In genomic region chr15:44186724-44187123, GRCh38 we compare ENCODE assay signal across 24 cellular contexts. TPM values are rescaled to one million over a fixed set of nuclear protein-coding genes. Genes with fewer than 3 reads are reported as not detected.
DNase-seq lines count a peak whose midpoint lies in the region; TF ChIP-seq lines count a peak whose summit lies in the region.
"Had no signal": no experiment of that assay in that cellular context is flagged by ENCODE, and none has a peak within 500 bp of the region (broad histone marks: within the 10 kb centered on the region; RNA-seq: fewer than 3 reads in every experiment).

No MANE protein-coding gene starts in this region.

- H4K20me1 ChIP-seq in PC-9 (ENCODE audit: insufficient read depth), result no peaks in the 10 kb centered on the region

- H3K27me3 ChIP-seq in dorsolateral prefrontal cortex, result no peaks in the 10 kb centered on the region
- H3K27me3 ChIP-seq in right atrium auricular region, result no peaks in the 10 kb centered on the region
- H3K27me3 ChIP-seq in PC-9 (ENCODE audit: insufficient read depth, low read depth), result no peaks in the 10 kb centered on the region
- H3K27me3 ChIP-seq: SJCRH30 had no signal

- H3K9me3 ChIP-seq in right atrium auricular region, result no peaks in the 10 kb centered on the region
- H3K9me3 ChIP-seq in PC-9 (ENCODE audit: insufficient read depth, low read depth), result no peaks in the 10 kb centered on the region
- H3K9me3 ChIP-seq: SJCRH30 had no signal

- TF ChIP-seq CTCF in dorsolateral prefrontal cortex (IDR thresholded peaks at IDR 0.05 in 54 of 56, conservative IDR thresholded peaks at IDR 0.05 in 2 of 56; ENCODE audit: low read depth in 1 of 56, partially characterized antibody in 56 of 56) (no peak), right atrium auricular region (IDR thresholded peaks at IDR 0.05) (no peak), Calu3 (IDR thresholded peaks at IDR 0.05; ENCODE audit: unreplicated experiment) (no peak), PC-9 (conservative IDR thresholded peaks at IDR 0.05) (no peak)

- H3K4me1 Mint-ChIP-seq in Calu3 (ENCODE audit: low read depth, unreplicated experiment), result peaks cover 9% of the 10 kb centered on the region
- H3K4me1 Mint-ChIP-seq: B cell, CD14-positive monocyte had no signal

- H3K36me3 Mint-ChIP-seq in Calu3 (ENCODE audit: insufficient read depth, unreplicated experiment), result no peaks in the 10 kb centered on the region
- H3K36me3 Mint-ChIP-seq: CD14-positive monocyte had no signal

- H3K9me2 ChIP-seq in PC-9 (ENCODE audit: insufficient read depth), result no peaks in the 10 kb centered on the region

- H3K9me3 Mint-ChIP-seq in Calu3 (ENCODE audit: low read depth, unreplicated experiment), result no peaks in the 10 kb centered on the region

- no peaks in the 10 kb centered on the region; the same call in 1 of the 2 replicates for H3K79me2 ChIP-seq in PC-9 (ENCODE audit: low read depth)

- H3F3A ChIP-seq in PC-9 (ENCODE audit: insufficient read depth, low read depth), result no peaks in the 10 kb centered on the region

- H3K4me1 ChIP-seq in right atrium auricular region, result peaks cover 0 to 12% of the 10 kb centered on the region in 2 donors
- no peaks in the 10 kb centered on the region for H3K4me1 ChIP-seq in PC-9 (replicated peaks; ENCODE audit: insufficient read depth)
- H3K4me1 ChIP-seq: SJCRH30 had no signal

- H3K36me3 ChIP-seq in right atrium auricular region (no peaks in the 10 kb centered on the region), PC-9 (ENCODE audit: low read depth) (no peaks in the 10 kb centered on the region)
- H3K36me3 ChIP-seq: SJCRH30 had no signal

- H3K4me3 Mint-ChIP-seq in Calu3 (ENCODE audit: low read depth, unreplicated experiment), result no peak overlapping the region
- H3K4me3 Mint-ChIP-seq: B cell, CD14-positive monocyte had no signal

- H3K27ac ChIP-seq in dorsolateral prefrontal cortex (peak overlapping the region; percentile 69 to 100 (median 95)), right atrium auricular region (peak overlapping the region; percentile 51 to 67), PC-9 (no peak overlapping the region)
- H3K27ac ChIP-seq: HL-60, SJCRH30 had no signal

- POLR2A ChIA-PET in PC-9 (lab: Charles Lee; ENCODE audit: unreplicated experiment), result no interaction called here

- no peak overlapping the region for H3K4me2 ChIP-seq in PC-9

- H3K27ac Mint-ChIP-seq in Calu3 (ENCODE audit: unreplicated experiment), result no peak overlapping the region
- H3K27ac Mint-ChIP-seq: B cell had no signal

- intact Hi-C loops in dorsolateral prefrontal cortex (cut with DNase I) (loop anchor here in 1 of 2 donors (5.0 kb wide), 1 partner anchor 54 kb away; no protein-coding TSS in a partner anchor), Calu3 (cut with micrococcal nuclease; ENCODE audit: unreplicated experiment) (no loop called here), PC-9 (cut with micrococcal nuclease; ENCODE audit: unreplicated experiment) (no loop called here)

- no peak overlapping the region for H2AFZ ChIP-seq in PC-9

- H3K27me3 Mint-ChIP-seq in Calu3 (ENCODE audit: unreplicated experiment), result no peaks in the 10 kb centered on the region

- DNase-seq in Ammon's horn (ENCODE audit: low spot score) (peak; percentile 54), dorsolateral prefrontal cortex (peak in 1 of 10 donors; percentile 26), right atrium auricular region (ENCODE audit: low spot score) (no peak), midbrain (lab: John Stamatoyannopoulos, UW) (peak; percentile 12), kidney tubule cell (ENCODE audit: low spot score) (no peak), Calu3 (no peak), PC-9 (no peak), OCI-M2 (lab: John Stamatoyannopoulos, UW; ENCODE audit: unreplicated experiment) (no peak)
- DNase-seq: DMS53, GF-D8, H7, MM.1S, NCI-H1048, NCI-H1417 treated with DMSO at 0.1 percent for 48 hours, NCI-H187 treated with DMSO at 0.1 percent for 48 hours, NCI-H2107, NCI-H2227 treated with DMSO at 0.1 percent for 48 hours, NCI-H510A, NCI-H748 treated with DMSO at 0.1 percent for 48 hours, SJCRH30 had no signal

- H3K4me3 ChIP-seq in dorsolateral prefrontal cortex, result peak overlapping the region in 17 of 59 donors; percentile 1 to 44 (median 11)
- no peak overlapping the region for H3K4me3 ChIP-seq in right atrium auricular region
- H3K4me3 ChIP-seq in PC-9, result no peak overlapping the region
- H3K4me3 ChIP-seq: K562, SJCRH30 had no signal

- CTCF ChIA-PET in Calu3 (lab: Charles Lee) (no interaction called here), PC-9 (lab: Charles Lee) (interaction anchor here (0.7 kb wide), 1 partner anchor 54 kb away, joined by 6 read pairs; no protein-coding TSS in a partner anchor)

- BruUV-seq in Calu3 (replicated peaks; lab: Mats Ljungman, UMichigan) (no TSS peak), PC-9 (replicated peaks; lab: Mats Ljungman, UMichigan) (no TSS peak)

RNA-seq across cellular contexts. Expression of gene FRMD5, which starts 8.3 kb away (rescaled TPM):
- total RNA-seq in dorsolateral prefrontal cortex (10 to 100 TPM; 19.7 to 90.4 (median 41.9) TPM), right atrium auricular region (10 to 100 TPM; 25.5 to 52.3 TPM), Calu3 (2022) (7.0 and 10.9 TPM in 2 replicates), PC-9 (2021) (5.5 and 6.5 TPM in 2 replicates)
- total RNA-seq: B cell, K562 had no signal

Comparison
In these comparisons a context has a peak if more than half of its experiments do, and no peak if none do; other contexts are left out.
1. DNase-seq: peak in Ammon's horn (single experiment) and midbrain (single experiment); none in right atrium auricular region (single experiment), kidney tubule cell (single experiment), Calu3 (single experiment), PC-9 (0 of 2) and OCI-M2 (single experiment).